8 cellular contexts compared by ENCODE assay signal in genomic region chr12:7189398-7190267, GRCh38. TPM values are rescaled to one million over a fixed set of nuclear protein-coding genes. Genes with fewer than 3 reads are reported as not detected.
DNase-seq lines count a peak whose midpoint lies in the region; ATAC-seq, FAIRE-seq and TF ChIP-seq lines count a peak whose summit lies in the region.

PEX5 (plus strand) TSS chr12:7189686; CDS start chr12:7190378, 692 bp downstream.

- CTCF ChIA-PET in OCI-LY7 (lab: Charles Lee; ENCODE audit: unreplicated experiment) = interaction anchor here (0.9 to 1.0 kb wide), 2 partner anchors 20 to 45 kb away, joined by 3 to 4 read pairs; no protein-coding TSS in a partner anchor

- no peaks in the 10 kb centered on the region for H4K20me1 ChIP-seq in OCI-LY7 (ENCODE audit: insufficient read depth, low read length)

- no peak for FAIRE-seq in D721Med (lab: Jason Lieb, UNC)

- TF ChIP-seq CTCF in D721Med (IDR thresholded peaks at IDR 0.05; ENCODE audit: insufficient read depth, missing control alignments) (no peak), OCI-LY7 (conservative IDR thresholded peaks at IDR 0.05; ENCODE audit: low read length) (no peak)

- H3K27ac ChIP-seq in OCI-LY7 (ENCODE audit: low read depth, low read length, poor library complexity, severe bottlenecking) = peak within 1 kb of the TSS; percentile 72

- H2AFZ ChIP-seq in OCI-LY7 (ENCODE audit: low read length) = peak within 1 kb of the TSS; percentile 87

- DNase-seq in D721Med (ENCODE audit: insufficient read length, low spot score) (peak; percentile 65), HuH-7 (ENCODE audit: low spot score) (peak; percentile 83), OCI-LY7 (ENCODE audit: low spot score) (peak; percentile 98), activated T-cell treated with anti-CD3 and anti-CD28 coated beads for 24 hours (ENCODE audit: low read depth) (peak; percentile 79), epidermal melanocyte (ENCODE audit: insufficient read length, low spot score) (peak; percentile 76), middle frontal gyrus (ENCODE audit: extremely low spot score, low spot score) (peak; percentile 84)
- peak; percentile 63 to 69 for DNase-seq in stimulated activated CD8-positive, alpha-beta memory T cell treated with anti-CD3 and anti-CD28 coated beads, Interleukin-2, amount 100 ng/mL, for 1 hour (ENCODE audit: low read depth in 2 of 2)

- intact Hi-C loops in OCI-LY7 (cut with micrococcal nuclease; ENCODE audit: unreplicated experiment) = loop anchor here (1.0 to 5.0 kb wide), 3 partner anchors 317 to 893 kb away; partner anchors contain the start of genes NECAP1 and SPSB2

- ATAC-seq in GM21515 (IDR thresholded peaks at IDR 0.05; ENCODE audit: unreplicated experiment) = peak; percentile 96

- H3K4me3 ChIP-seq in OCI-LY7 (ENCODE audit: low read depth, low read length, poor library complexity, severe bottlenecking) = peak within 1 kb of the TSS; percentile 85

- BruUV-seq in OCI-LY7 (replicated peaks; lab: Mats Ljungman, UMichigan) = no TSS peak

- no peaks in the 10 kb centered on the region for H3K9me3 ChIP-seq in OCI-LY7 (ENCODE audit: low read length)

- H3K36me3 ChIP-seq in OCI-LY7 (ENCODE audit: insufficient read depth, low read length) = peaks cover 36% of the 10 kb centered on the region

- peak within 1 kb of the TSS; percentile 90 for H3K4me2 ChIP-seq in OCI-LY7 (ENCODE audit: low read length)

- POLR2A ChIA-PET in OCI-LY7 (lab: Charles Lee) = interaction anchor here (0.5 to 2.3 kb wide), 5 partner anchors 15 to 452 kb away, joined by 3 to 11 read pairs (median 3); no protein-coding TSS in a partner anchor

- H3K79me2 ChIP-seq in OCI-LY7 (ENCODE audit: insufficient read depth, low read depth, low read length) = peaks cover 28% of the 10 kb centered on the region; the same call in 1 of the 2 replicates

- peaks cover 26% of the 10 kb centered on the region for H3K4me1 ChIP-seq in OCI-LY7 (ENCODE audit: insufficient read depth, low read length, poor library complexity, severe bottlenecking)

- H3K9me2 ChIP-seq in OCI-LY7 (ENCODE audit: insufficient read depth, low read length) = no peaks in the 10 kb centered on the region

RNA-seq across cellular contexts. Expression of gene PEX5, which starts in this region (rescaled TPM):
- 45.6 and 54.4 TPM in 2 replicates for total RNA-seq in OCI-LY7 (2014; rRNA removed; shearing (Covaris generic))
- 99.9 and 107 TPM in 2 replicates for total RNA-seq in OCI-LY7 (2022)

Comparison
In these comparisons a context has a peak if more than half of its experiments do, and no peak if none do; other contexts are left out.
1. Peak in every context shown above with its lines: DNase-seq, ATAC-seq, H3K4me3 ChIP-seq and H3K27ac ChIP-seq.